In genomic region chr4:131258361-131258760, GRCh38 we compare ENCODE assay signal across 16 cellular contexts.
"Had no signal": no experiment of that assay in that cellular context is flagged by ENCODE, and none has a peak within 500 bp of the region (broad histone marks: within the 10 kb centered on the region; RNA-seq: fewer than 3 reads in every experiment).

No MANE protein-coding gene starts in this region.

- H3K9me3 Mint-ChIP-seq: activated CD8-positive, alpha-beta T cell treated with anti-CD3 and anti-CD28 coated beads for 36 hours; nephron; stimulated activated memory B cell treated with anti-CD40 and anti-IgM and Interleukin-4, amounts not matched to agents 10 μg/mL and 1 μg/mL and 100 μg/mL, for 72 hours; T-helper 2 cell treated with Interferon-gamma antibody and Interleukin-4, amounts not matched to agents 5 μg/mL and 100 μg/mL, for 36 hours; type B pancreatic cell had no signal

- H3K36me3 ChIP-seq: spleen had no signal

- H3K4me3 ChIP-seq: psoas muscle, spleen had no signal

- H3K27ac Mint-ChIP-seq: activated CD8-positive, alpha-beta T cell treated with anti-CD3 and anti-CD28 coated beads for 36 hours; activated T-cell treated with anti-CD3 and anti-CD28 coated beads, Interleukin-2, amount 50 U/mL, for 72 hours; effector memory CD8-positive, alpha-beta T cell; memory B cell; nephron; stimulated activated memory B cell treated with anti-CD40 and anti-IgM and Interleukin-4, amounts not matched to agents 10 μg/mL and 1 μg/mL and 100 μg/mL, for 72 hours; T-helper 2 cell treated with Interferon-gamma antibody and Interleukin-4, amounts not matched to agents 5 μg/mL and 100 μg/mL, for 36 hours; type B pancreatic cell had no signal

- H3K4me3 Mint-ChIP-seq: activated CD8-positive, alpha-beta T cell treated with anti-CD3 and anti-CD28 coated beads for 36 hours; activated T-cell treated with anti-CD3 and anti-CD28 coated beads, Interleukin-2, amount 50 U/mL, for 72 hours; effector memory CD8-positive, alpha-beta T cell; memory B cell; nephron; stimulated activated memory B cell treated with anti-CD40 and anti-IgM and Interleukin-4, amounts not matched to agents 10 μg/mL and 1 μg/mL and 100 μg/mL, for 72 hours; T-helper 2 cell treated with Interferon-gamma antibody and Interleukin-4, amounts not matched to agents 5 μg/mL and 100 μg/mL, for 36 hours; type B pancreatic cell had no signal

- H3K27me3 Mint-ChIP-seq: activated CD8-positive, alpha-beta T cell treated with anti-CD3 and anti-CD28 coated beads for 36 hours; effector memory CD8-positive, alpha-beta T cell; memory B cell; stimulated activated memory B cell treated with anti-CD40 and anti-IgM and Interleukin-4, amounts not matched to agents 10 μg/mL and 1 μg/mL and 100 μg/mL, for 72 hours; type B pancreatic cell had no signal

- H3K27me3 ChIP-seq: spleen had no signal

- H3K36me3 Mint-ChIP-seq: memory B cell; stimulated activated memory B cell treated with anti-CD40 and anti-IgM and Interleukin-4, amounts not matched to agents 10 μg/mL and 1 μg/mL and 100 μg/mL, for 72 hours; type B pancreatic cell had no signal

- H3K4me1 ChIP-seq: psoas muscle, spleen had no signal

- ATAC-seq: activated CD8-positive, alpha-beta T cell treated with anti-CD3 and anti-CD28 coated beads for 36 hours; activated T-cell treated with anti-CD3 and anti-CD28 coated beads, Interleukin-2, amount 50 U/mL, for 72 hours; effector memory CD8-positive, alpha-beta T cell; left lobe of liver; psoas muscle; sciatic nerve; stimulated activated memory B cell treated with anti-CD40 and anti-IgM and Interleukin-4, amounts not matched to agents 10 μg/mL and 1 μg/mL and 100 μg/mL, for 72 hours had no signal

- DNase-seq: activated CD8-positive, alpha-beta memory T cell treated with anti-CD3 and anti-CD28 coated beads, Interleukin-2, amount 50 U/mL, for 4 hours; activated CD8-positive, alpha-beta T cell treated with anti-CD3 and anti-CD28 coated beads for 36 hours; activated T-cell treated with anti-CD3 and anti-CD28 coated beads, Interleukin-2, amount 50 U/mL, for 72 hours; effector memory CD8-positive, alpha-beta T cell; glutamatergic neuron; psoas muscle; spleen; stimulated activated CD4-positive, alpha-beta T cell treated with anti-CD3 and anti-CD28 coated beads, Interleukin-1b, Interleukin-23, amount 100 ng/mL, for 48 hours; SW 1271 had no signal

- H3K27ac ChIP-seq: psoas muscle, spleen had no signal

- H3K4me1 Mint-ChIP-seq: memory B cell; nephron; stimulated activated memory B cell treated with anti-CD40 and anti-IgM and Interleukin-4, amounts not matched to agents 10 μg/mL and 1 μg/mL and 100 μg/mL, for 72 hours had no signal
